11 cellular contexts compared by ENCODE assay signal in genomic region chr5:135141303-135142268, GRCh38.
DNase-seq lines count a peak whose midpoint lies in the region; ATAC-seq, FAIRE-seq and TF ChIP-seq lines count a peak whose summit lies in the region.
"Had no signal": no experiment of that assay in that cellular context is flagged by ENCODE, and none has a peak within 500 bp of the region (broad histone marks: within the 10 kb centered on the region; RNA-seq: fewer than 3 reads in every experiment).

No MANE protein-coding gene starts in this region.

- H3K9me2 ChIP-seq in GM23338 (ENCODE audit: insufficient read depth), result no peaks in the 10 kb centered on the region

- H3K4me3 Mint-ChIP-seq in GM23338, result no peak overlapping the region
- H3K4me3 Mint-ChIP-seq in dendritic cell treated with granulocyte-macrophage colony-stimulating factor and Interleukin-4, amounts not matched to agents 40 ng/mL and 50 ng/mL, for 4 days, result no peak overlapping the region
- no peak overlapping the region for H3K4me3 Mint-ChIP-seq in naive thymus-derived CD8-positive, alpha-beta T cell
- H3K4me3 Mint-ChIP-seq: activated T-helper 1 cell treated with anti-CD3 and anti-CD28 coated beads, Interleukin-12 subunit alpha, Interleukin-12 subunit beta, Interleukin-2, Interleukin-4 antibody, amounts not matched to agents 30 ng/mL and 10 ng/mL and 1 ng/mL, durations not matched to agents 14 hours and 24 hours and 36 hours had no signal

- ATAC-seq in GM23338, result no peak
- ATAC-seq in GM19452 (IDR thresholded peaks at IDR 0.05; ENCODE audit: unreplicated experiment), result no peak
- no peak for ATAC-seq in naive thymus-derived CD8-positive, alpha-beta T cell
- ATAC-seq in GM18520 (IDR thresholded peaks at IDR 0.05; ENCODE audit: unreplicated experiment), result no peak

- H3K4me2 ChIP-seq in GM23338, result no peak overlapping the region

- no peaks in the 10 kb centered on the region for H3K27me3 ChIP-seq in GM23338 (ENCODE audit: insufficient read depth)
- H3K27me3 ChIP-seq in small intestine (ENCODE audit: control insufficient read depth in 2 of 2, insufficient read depth in 2 of 2, low read length in 2 of 2), result no peaks in the 10 kb centered on the region

- H3K4me1 Mint-ChIP-seq in GM23338, result no peaks in the 10 kb centered on the region
- H3K4me1 Mint-ChIP-seq in dendritic cell treated with granulocyte-macrophage colony-stimulating factor and Interleukin-4, amounts not matched to agents 40 ng/mL and 50 ng/mL, for 4 days (ENCODE audit: low read depth), result peaks cover 53% of the 10 kb centered on the region
- H3K4me1 Mint-ChIP-seq in naive thymus-derived CD8-positive, alpha-beta T cell, result peaks cover 0 to 5% (median 0%) of the 10 kb centered on the region in 4 donors

- no peak for TF ChIP-seq CTCF in GM23338 (conservative IDR thresholded peaks at IDR 0.05; ENCODE audit: low read depth in 2 of 2)

- no peak for FAIRE-seq in small intestine (lab: Jason Lieb, UNC)
- FAIRE-seq: endothelial cell of umbilical vein had no signal

- H3K4me3 ChIP-seq in GM23338, result no peak overlapping the region
- H3K4me3 ChIP-seq in small intestine (ENCODE audit: low read depth in 1 of 2, low read length in 2 of 2), result no peak overlapping the region

- no peaks in the 10 kb centered on the region for H4K20me1 ChIP-seq in GM23338 (replicated peaks; ENCODE audit: insufficient read depth)

- no peaks in the 10 kb centered on the region for H3K79me2 ChIP-seq in GM23338 (replicated peaks; ENCODE audit: insufficient read depth)

- intact Hi-C loops in dendritic cell treated with granulocyte-macrophage colony-stimulating factor and Interleukin-4, amounts not matched to agents 40 ng/mL and 50 ng/mL, for 4 days (cut with micrococcal nuclease), result loop anchor here (5.0 kb wide), 1 partner anchor 34 kb away; no protein-coding TSS in a partner anchor

- H3K27ac ChIP-seq in GM23338 (ENCODE audit: low read depth) (no peak overlapping the region), small intestine (ENCODE audit: low read depth in 1 of 2, low read length in 1 of 2) (peak overlapping the region; percentile 48 to 68)
- H3K27ac ChIP-seq: WERI-Rb-1 had no signal

- no peaks in the 10 kb centered on the region for H3K9me3 ChIP-seq in small intestine (ENCODE audit: control insufficient read depth, low read depth)

- H3K36me3 ChIP-seq in GM23338 (ENCODE audit: insufficient read depth), result no peaks in the 10 kb centered on the region
- no peaks in the 10 kb centered on the region for H3K36me3 ChIP-seq in small intestine (ENCODE audit: control insufficient read depth in 2 of 2, insufficient read depth in 2 of 2, low read length in 2 of 2)
- H3K36me3 ChIP-seq: WERI-Rb-1 had no signal

- no peak overlapping the region for H2AFZ ChIP-seq in GM23338

- no peaks in the 10 kb centered on the region for H3K9me3 Mint-ChIP-seq in GM23338
- no peaks in the 10 kb centered on the region for H3K9me3 Mint-ChIP-seq in dendritic cell treated with granulocyte-macrophage colony-stimulating factor and Interleukin-4, amounts not matched to agents 40 ng/mL and 50 ng/mL, for 4 days
- no peaks in the 10 kb centered on the region for H3K9me3 Mint-ChIP-seq in naive thymus-derived CD8-positive, alpha-beta T cell
- H3K9me3 Mint-ChIP-seq: activated T-helper 1 cell treated with anti-CD3 and anti-CD28 coated beads, Interleukin-12 subunit alpha, Interleukin-12 subunit beta, Interleukin-2, Interleukin-4 antibody, amounts not matched to agents 30 ng/mL and 10 ng/mL and 1 ng/mL, durations not matched to agents 14 hours and 24 hours and 36 hours had no signal

- POLR2A ChIA-PET in naive thymus-derived CD8-positive, alpha-beta T cell (lab: Charles Lee), result no interaction called here

- peaks cover 8% of the 10 kb centered on the region for H3K27me3 Mint-ChIP-seq in GM23338 (ENCODE audit: insufficient read depth, low read depth, poor library complexity)
- H3K27me3 Mint-ChIP-seq in dendritic cell treated with granulocyte-macrophage colony-stimulating factor and Interleukin-4, amounts not matched to agents 40 ng/mL and 50 ng/mL, for 4 days, result peaks cover 6% of the 10 kb centered on the region
- H3K27me3 Mint-ChIP-seq in naive thymus-derived CD8-positive, alpha-beta T cell, result peaks cover 4 to 9% (median 7%) of the 10 kb centered on the region in 5 donors

- H3K4me1 ChIP-seq in GM23338 (ENCODE audit: insufficient read depth) (no peaks in the 10 kb centered on the region), small intestine (ENCODE audit: control insufficient read depth in 2 of 2, insufficient read depth in 1 of 2, low read depth in 1 of 2, low read length in 1 of 2) (peaks cover 2% of the 10 kb centered on the region in 2 donors)

- H3K27ac Mint-ChIP-seq in GM23338, result no peak overlapping the region
- peak overlapping the region; percentile 67 for H3K27ac Mint-ChIP-seq in dendritic cell treated with granulocyte-macrophage colony-stimulating factor and Interleukin-4, amounts not matched to agents 40 ng/mL and 50 ng/mL, for 4 days
- H3K27ac Mint-ChIP-seq in naive thymus-derived CD8-positive, alpha-beta T cell, result no peak overlapping the region
- H3K27ac Mint-ChIP-seq: activated T-helper 1 cell treated with anti-CD3 and anti-CD28 coated beads, Interleukin-12 subunit alpha, Interleukin-12 subunit beta, Interleukin-2, Interleukin-4 antibody, amounts not matched to agents 30 ng/mL and 10 ng/mL and 1 ng/mL, durations not matched to agents 14 hours and 24 hours and 36 hours had no signal

- DNase-seq in GM23338 (ENCODE audit: low spot score) (peak; percentile 4), NAMALWA (ENCODE audit: low spot score) (peak; percentile 10), small intestine (peak; percentile 68)
- DNase-seq in naive thymus-derived CD8-positive, alpha-beta T cell, result no peak
- DNase-seq: NCI-H187 treated with DMSO at 0.1 percent for 48 hours, WERI-Rb-1 had no signal

- 18 to 67% (median 42%) methylated on average over 13 of the region's 13 CpGs for WGBS in small intestine, 3 donors

- H3F3A ChIP-seq in GM23338 (replicated peaks; ENCODE audit: low read depth), result no peaks in the 10 kb centered on the region

- H3K36me3 Mint-ChIP-seq in GM23338 (ENCODE audit: low read depth), result no peaks in the 10 kb centered on the region
- no peaks in the 10 kb centered on the region for H3K36me3 Mint-ChIP-seq in dendritic cell treated with granulocyte-macrophage colony-stimulating factor and Interleukin-4, amounts not matched to agents 40 ng/mL and 50 ng/mL, for 4 days (ENCODE audit: low read depth)
- no peaks in the 10 kb centered on the region for H3K36me3 Mint-ChIP-seq in naive thymus-derived CD8-positive, alpha-beta T cell

TF ChIP-seq in GM23338, 12 proteins besides CTCF, POLR2A, EP300 and RAD21 (continues in another document):
- no peak for TF ChIP-seq ZNF462 (CRISPR knock-in tag; IDR thresholded peaks at IDR 0.05)

Comparison
In these comparisons a context has a peak if more than half of its experiments do, and no peak if none do; other contexts are left out.
1. DNase-seq: peak in GM23338 (single experiment), NAMALWA (single experiment) and small intestine (single experiment); none in naive thymus-derived CD8-positive, alpha-beta T cell (0 of 10).